22 cellular contexts compared by ENCODE assay signal in genomic region chr16:80784951-80785350, GRCh38. TPM values are rescaled to one million over a fixed set of nuclear protein-coding genes. Genes with fewer than 3 reads are reported as not detected.
A peak's percentile ranks its signal among the peaks of the same experiment; 100 is the strongest.
DNase-seq lines count a peak whose midpoint lies in the region; ATAC-seq, FAIRE-seq and TF ChIP-seq lines count a peak whose summit lies in the region.
"Had no signal": no experiment of that assay in that cellular context is flagged by ENCODE, and none has a peak within 500 bp of the region (broad histone marks: within the 10 kb centered on the region; RNA-seq: fewer than 3 reads in every experiment).

No MANE protein-coding gene starts in this region.

- SMC1A ChIA-PET in GM12878 (lab: Charles Lee; ENCODE audit: uncharacterized antibody, unreplicated experiment), result no interaction called here

- H3K36me3 ChIP-seq in GM12878 (ENCODE audit: control insufficient read depth in 2 of 2, insufficient read depth in 2 of 2, low read length in 1 of 2) (no peaks in the 10 kb centered on the region), trophoblast cell (ENCODE audit: control insufficient read depth in 1 of 2, insufficient read depth in 2 of 2, low read length in 2 of 2) (no peaks in the 10 kb centered on the region), smooth muscle cell (ENCODE audit: low read depth) (no peaks in the 10 kb centered on the region)
- H3K36me3 ChIP-seq: BE2C had no signal

- FAIRE-seq in GM12891 (lab: Jason Lieb, UNC) (no peak), GM12878 (lab: Jason Lieb, UNC) (no peak), D721Med (lab: Jason Lieb, UNC) (no peak)
- FAIRE-seq: A204.1, GM18507 had no signal

- no peak overlapping the region for H4K8ac ChIP-seq in trophoblast cell (ENCODE audit: low read depth, low read length)

- H2AK5ac ChIP-seq in trophoblast cell (ENCODE audit: low read length), result no peak overlapping the region

- CTCF ChIA-PET in GM12878 (lab: Yijun Ruan, JAX), result interaction anchor here (1.3 kb wide), 1 partner anchor 15 kb away, joined by 3 read pairs; no protein-coding TSS in a partner anchor

- H3K9me3 ChIP-seq in GM12878 (replicated peaks; ENCODE audit: control insufficient read depth, insufficient read depth, low read length), result peaks cover 1% of the 10 kb centered on the region; the same call in 1 of the 3 replicates
- H3K9me3 ChIP-seq in trophoblast cell (ENCODE audit: insufficient read depth, low read depth, low read length), result peaks cover 1% of the 10 kb centered on the region
- peaks cover 5% of the 10 kb centered on the region for H3K9me3 ChIP-seq in smooth muscle cell (replicated peaks; ENCODE audit: low read depth)
- H3K9me3 ChIP-seq: BE2C had no signal

- TF ChIP-seq CTCF in GM12878 (IDR thresholded peaks at IDR 0.05 in 2 of 3, conservative IDR thresholded peaks at IDR 0.05 in 1 of 3; ENCODE audit: control insufficient read depth in 2 of 3, extremely low read depth in 1 of 3, insufficient read depth in 1 of 3, low read depth in 3 of 3, low read length in 3 of 3) (no peak), smooth muscle cell (IDR thresholded peaks at IDR 0.05; ENCODE audit: borderline replicate concordance, insufficient read depth, poor library complexity, severe bottlenecking) (no peak), D721Med (IDR thresholded peaks at IDR 0.05; ENCODE audit: insufficient read depth, missing control alignments) (no peak)

- no peak overlapping the region for H3K4ac ChIP-seq in trophoblast cell (ENCODE audit: low read depth, low read length)

- H3K14ac ChIP-seq in trophoblast cell (ENCODE audit: low read length), result no peak overlapping the region

- no TSS peak for BruUV-seq in GM12878 (replicated peaks; lab: Mats Ljungman, UMichigan)

- H3K4me2 ChIP-seq in GM12878 (ENCODE audit: control insufficient read depth, insufficient read depth) (no peak overlapping the region), trophoblast cell (ENCODE audit: low read length) (no peak overlapping the region), smooth muscle cell (no peak overlapping the region)
- H3K4me2 ChIP-seq: BLaER1 had no signal

- no peak overlapping the region for H2BK12ac ChIP-seq in trophoblast cell (ENCODE audit: low read length)

- TF ChIP-seq EP300 in GM12878 (IDR thresholded peaks at IDR 0.05; ENCODE audit: borderline replicate concordance in 1 of 2, control insufficient read depth in 1 of 2, low read depth in 2 of 2, low read length in 2 of 2), result no peak

- intact Hi-C loops in GM12878 (cut with micrococcal nuclease; ENCODE audit: unreplicated experiment), result no loop called here

- H3K27ac ChIP-seq in GM12878 (ENCODE audit: control insufficient read depth, insufficient read depth) (no peak overlapping the region), trophoblast cell (ENCODE audit: low read depth, low read length) (no peak overlapping the region), smooth muscle cell (ENCODE audit: low read depth) (no peak overlapping the region)
- H3K27ac ChIP-seq: BLaER1 had no signal

- ATAC-seq in GM12878, result no peak

- no peak overlapping the region for H3K4me3 ChIP-seq in GM12878
- H3K4me3 ChIP-seq in trophoblast cell (ENCODE audit: low read depth, low read length), result no peak overlapping the region
- no peak overlapping the region for H3K4me3 ChIP-seq in smooth muscle cell
- H3K4me3 ChIP-seq: BLaER1 had no signal

- RAD21 ChIA-PET in GM12878 (lab: Charles Lee; ENCODE audit: unreplicated experiment), result no interaction called here

- TF ChIP-seq RAD21 in GM12878 (IDR thresholded peaks at IDR 0.05; ENCODE audit: insufficient read depth, low read depth, low read length), result no peak

- no peak overlapping the region for H2AFZ ChIP-seq in GM12878 (ENCODE audit: control insufficient read depth, low read depth, low read length)
- H2AFZ ChIP-seq in trophoblast cell (ENCODE audit: insufficient read depth, low read length, poor library complexity), result no peak overlapping the region
- no peak overlapping the region for H2AFZ ChIP-seq in smooth muscle cell (ENCODE audit: low read depth)

- H4K91ac ChIP-seq in trophoblast cell (ENCODE audit: low read depth, low read length), result no peak overlapping the region

- H3K79me2 ChIP-seq in GM12878 (ENCODE audit: control insufficient read depth, insufficient read depth, low read length), result no peaks in the 10 kb centered on the region
- H3K79me2 ChIP-seq in trophoblast cell (ENCODE audit: control insufficient read depth, insufficient read depth, low read length, poor library complexity), result no peaks in the 10 kb centered on the region
- no peaks in the 10 kb centered on the region for H3K79me2 ChIP-seq in smooth muscle cell (ENCODE audit: low read depth)

- H3K18ac ChIP-seq in trophoblast cell (ENCODE audit: low read length), result no peak overlapping the region

- in situ Hi-C loops in GM12878 (cut with MboI), result no loop called here

- H3F3A ChIP-seq in smooth muscle cell (ENCODE audit: low read depth), result no peaks in the 10 kb centered on the region

- no peaks in the 10 kb centered on the region for H4K20me1 ChIP-seq in GM12878 (ENCODE audit: control insufficient read depth, insufficient read depth)
- no peaks in the 10 kb centered on the region for H4K20me1 ChIP-seq in smooth muscle cell (ENCODE audit: low read depth)
- H4K20me1 ChIP-seq: BLaER1 had no signal

- TF ChIP-seq POLR2A in GM12891 (IDR thresholded peaks at IDR 0.05; ENCODE audit: low read depth, low read length) (no peak), GM12878 (IDR thresholded peaks at IDR 0.05; ENCODE audit: low read depth, low read length) (no peak)

- H3K27me3 ChIP-seq in GM12878 (replicated peaks in 1 of 2; ENCODE audit: control insufficient read depth in 2 of 2, insufficient read depth in 2 of 2, low read length in 1 of 2) (no peaks in the 10 kb centered on the region), trophoblast cell (ENCODE audit: insufficient read depth, low read length) (no peaks in the 10 kb centered on the region), smooth muscle cell (ENCODE audit: low read depth) (no peaks in the 10 kb centered on the region)
- H3K27me3 ChIP-seq: BE2C, BLaER1 had no signal

- H3K4me1 ChIP-seq in GM12878 (ENCODE audit: control insufficient read depth, insufficient read depth, low read length), result no peaks in the 10 kb centered on the region
- H3K4me1 ChIP-seq in trophoblast cell (ENCODE audit: control insufficient read depth in 1 of 2, insufficient read depth in 2 of 2, low read length in 2 of 2), result no peaks in the 10 kb centered on the region
- no peaks in the 10 kb centered on the region for H3K4me1 ChIP-seq in smooth muscle cell (ENCODE audit: low read depth)
- H3K4me1 ChIP-seq: BE2C, BLaER1 had no signal

- H3K79me1 ChIP-seq in trophoblast cell (ENCODE audit: low read length), result no peaks in the 10 kb centered on the region

- DNase-seq in GM12891 (ENCODE audit: insufficient read length, low spot score), result no peak
- DNase-seq in GM12878 (ENCODE audit: low read depth, low spot score), result no peak
- no peak for DNase-seq in trophoblast cell
- DNase-seq in smooth muscle cell (lab: John Stamatoyannopoulos, UW; ENCODE audit: unreplicated experiment), result no peak
- no peak for DNase-seq in D721Med (ENCODE audit: insufficient read length, low spot score)
- DNase-seq: 8988T; ACHN; BE2C; C1 segment of cervical spinal cord; CD4-positive, alpha-beta memory T cell; CD4-positive, CD25-positive, alpha-beta regulatory T cell; CD8-positive, alpha-beta memory T cell; COR-L47; DMS153; DMS53; DMS79; DND-41; EL; GDM1 had no signal

- peak overlapping the region; percentile 61 for H3K23ac ChIP-seq in trophoblast cell (ENCODE audit: low read length)

- no peak overlapping the region for H2BK5ac ChIP-seq in trophoblast cell (ENCODE audit: low read depth, low read length, poor library complexity)

- 11% methylated on average over 3 of the region's 3 CpGs for WGBS in GM12878 (ENCODE audit: insufficient coverage, insufficient replicate concordance, low lambda C conversion rate, missing lambda C conversion rate)
- no CpG with 5 or more reads among the region's 3 CpGs for WGBS in trophoblast cell (ENCODE audit: extremely low coverage, insufficient coverage, insufficient read length)
- 84% methylated on average over 3 of the region's 3 CpGs for WGBS in smooth muscle cell (ENCODE audit: low lambda C conversion rate)

- H3K9ac ChIP-seq in GM12878 (ENCODE audit: control insufficient read depth, insufficient read depth, low read length), result no peak overlapping the region
- H3K9ac ChIP-seq in trophoblast cell (ENCODE audit: low read length), result no peak overlapping the region
- no peak overlapping the region for H3K9ac ChIP-seq in smooth muscle cell (ENCODE audit: low read depth)
- H3K9ac ChIP-seq: BLaER1 had no signal

- no peak overlapping the region for H4K12ac ChIP-seq in trophoblast cell (ENCODE audit: low read depth, low read length)

- no peak overlapping the region for H2BK120ac ChIP-seq in trophoblast cell (ENCODE audit: insufficient read depth, low read length, poor library complexity)

- POLR2A ChIA-PET in GM12878 (lab: Charles Lee), result no interaction called here

TF ChIP-seq in GM12891, 5 proteins besides CTCF, POLR2A, EP300 and RAD21:
- TF ChIP-seq SPI1 (IDR thresholded peaks at IDR 0.05; ENCODE audit: low read depth, low read length), result peak; percentile 85
- TF ChIP-seq TAF1 (IDR thresholded peaks at IDR 0.05; ENCODE audit: low read depth, low read length), result no peak

TF ChIP-seq in GM12878, 131 proteins besides CTCF, POLR2A, EP300 and RAD21 (continues in another document):
- TF ChIP-seq STAT1 (conservative IDR thresholded peaks at IDR 0.05) (no peak), SPI1 (IDR thresholded peaks at IDR 0.05; ENCODE audit: borderline replicate concordance, insufficient read depth, low read depth, low read length) (peak; percentile 56), MXI1 (IDR thresholded peaks at IDR 0.05; ENCODE audit: low read depth, low read length) (no peak), IKZF1 (conservative IDR thresholded peaks at IDR 0.05) (no peak)

RNA-seq across cellular contexts. Expression of gene CDYL2, which starts 19.4 kb away (rescaled TPM):
- polyA plus RNA-seq in GM12891 (2012; ENCODE audit: low read depth, missing spikeins), result 5.0 TPM
- total RNA-seq in GM12878 (2013; cell fraction: nucleolus; rRNA removed), result 0.95 and 1.6 TPM in 2 replicates
- total RNA-seq in GM12878 (2014; rRNA removed), result 7.1 and 7.6 TPM in 2 replicates
- total RNA-seq in GM12878 (2014; rRNA removed; fragmentation: Illumina TruSeq; extraction: Trizol), result 7.3 and 8.4 TPM in 2 replicates
- 20.1 and 22.9 TPM in 2 replicates for total RNA-seq in GM12878 (2021)
- 2.2 TPM for polyA plus RNA-seq in GM12878 (2011; ENCODE audit: low read depth)
- 0.24 and 0.27 TPM in 2 replicates for polyA plus RNA-seq in GM12878 (2011; rRNA removed)
- polyA plus RNA-seq in GM12878 (2011; cell fraction: cytosol; rRNA removed), result 0.17 and 0.43 TPM in 2 replicates
- 0.45 and 0.46 TPM in 2 replicates for polyA plus RNA-seq in GM12878 (2011; cell fraction: nucleus; rRNA removed)
- polyA plus RNA-seq in GM12878 (2012), result 1.5 and 3.3 TPM in 2 replicates
- polyA plus RNA-seq in GM12878 (2014; fragmentation: Illumina TruSeq; extraction: Trizol), result 7.1 and 7.8 TPM in 2 replicates
- 1 to 10 TPM; 1.4 to 2.1 TPM for polyA plus RNA-seq in GM12878 (2014; fragmentation: Nextera tagmentation; extraction: Ambion mirVana)
- polyA plus RNA-seq in GM12878 (2014; rRNA removed), result 3.4 and 3.8 TPM in 2 replicates
- polyA plus RNA-seq in GM12878 (2016; fragmentation: Nextera tagmentation; extraction: Ambion mirVana), result 1 to 10 TPM; 3.7 to 4.0 TPM
- polyA minus RNA-seq in GM12878 (2011; rRNA and poly(A)+ RNA removed), result 4.1 and 5.0 TPM in 2 replicates
- 0.73 and 4.9 TPM in 2 replicates for polyA minus RNA-seq in GM12878 (2011; cell fraction: cytosol; rRNA and poly(A)+ RNA removed)
- polyA minus RNA-seq in GM12878 (2011; cell fraction: nucleus; rRNA and poly(A)+ RNA removed), result 0.60 and 0.86 TPM in 2 replicates
- 1.2 and 1.6 TPM in 2 replicates for polyA plus RNA-seq in trophoblast cell (2013)
- 2.9 and 4.7 TPM in 2 replicates for total RNA-seq in smooth muscle cell
- 1.9 and 2.0 TPM in 2 replicates for polyA plus RNA-seq in smooth muscle cell
